ENCODE assay signal across 3 cellular contexts in genomic region chr4:116244771-116245170, GRCh38.
"Had no signal": no experiment of that assay in that cellular context is flagged by ENCODE, and none has a peak within 500 bp of the region (broad histone marks: within the 10 kb centered on the region; RNA-seq: fewer than 3 reads in every experiment).

No MANE protein-coding gene starts in this region.

- DNase-seq: GDM1, GF-D8 had no signal

- ATAC-seq: GM12878 had no signal
